In the genomic region with DNA sequence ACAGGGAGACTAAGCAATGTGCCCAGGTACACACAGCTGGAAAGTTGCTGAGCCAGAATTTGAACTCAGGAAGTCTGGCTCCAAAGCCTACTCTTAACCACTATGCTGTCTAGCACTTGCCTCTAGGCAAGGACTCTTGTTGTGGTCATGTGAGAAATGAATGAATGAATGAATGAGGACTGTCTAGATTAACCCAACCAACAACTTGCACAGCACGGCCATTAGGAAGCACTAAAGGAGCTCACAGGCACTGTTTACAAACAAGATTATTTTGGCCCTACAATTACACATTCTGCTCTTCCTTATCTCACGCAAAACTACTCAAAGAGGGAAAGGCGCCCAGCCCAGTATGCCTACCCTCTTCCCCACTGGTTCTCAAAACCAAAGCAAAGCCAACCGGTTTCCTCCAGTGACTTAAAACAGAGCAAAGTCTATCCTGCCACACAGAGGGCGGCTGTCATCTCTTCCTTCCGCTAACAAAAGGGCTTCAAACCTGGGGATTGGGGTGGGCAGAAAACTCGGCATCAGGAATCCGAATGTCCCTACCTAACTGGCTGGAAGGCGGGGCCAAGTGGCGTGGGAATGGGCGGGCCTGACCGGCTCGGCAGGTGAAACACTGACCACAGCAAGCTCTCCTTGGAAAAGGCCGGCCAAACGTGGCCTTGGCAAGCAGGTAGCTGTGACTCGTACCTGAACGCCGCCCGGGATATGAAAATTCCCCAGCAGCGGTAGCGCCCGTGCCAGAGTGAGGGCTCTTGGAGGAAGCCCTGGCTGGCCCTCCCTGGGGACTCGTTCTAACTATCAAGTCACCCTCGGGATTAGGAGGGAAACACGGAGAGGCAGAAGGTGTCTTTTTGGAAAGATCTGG, we compare ENCODE assay signal across 8 cellular contexts. TPM values are rescaled to one million over a fixed set of nuclear protein-coding genes. Genes with fewer than 3 reads are reported as not detected.
DNase-seq lines count a peak whose midpoint lies in the region; ATAC-seq and TF ChIP-seq lines count a peak whose summit lies in the region.

No MANE protein-coding gene starts in this region.

- H3K4me3 Mint-ChIP-seq in activated CD4-positive, alpha-beta T cell treated with anti-CD3 and anti-CD28 coated beads for 36 hours: peak overlapping the region; percentile 81

- peak overlapping the region; percentile 85 for H3K27ac Mint-ChIP-seq in activated CD4-positive, alpha-beta T cell treated with anti-CD3 and anti-CD28 coated beads for 36 hours

- H3K4me3 ChIP-seq in thyroid gland (replicated peaks in 1 of 3): peak overlapping the region; percentile 56 to 87 (median 82)

- peak; percentile 58 for DNase-seq in activated CD4-positive, alpha-beta T cell treated with anti-CD3 and anti-CD28 coated beads for 36 hours
- DNase-seq in activated CD4-positive, alpha-beta T cell treated with anti-CD3 and anti-CD28 coated beads for 1 hour: no peak
- DNase-seq in NCI-H2196 (lab: John Stamatoyannopoulos, UW; ENCODE audit: unreplicated experiment) (peak; percentile 75), epithelial cell of prostate (ENCODE audit: low read depth, low spot score) (no peak), mucosa of gallbladder (ENCODE audit: low spot score) (peak; percentile 78), thyroid gland (peak; percentile 94 to 95)
- DNase-seq in activated CD4-positive, alpha-beta T cell treated with anti-CD3 and anti-CD28 coated beads, Interleukin-2, amount 50 U/mL, for 48 hours: peak; percentile 39 to 52

- ATAC-seq in activated CD4-positive, alpha-beta T cell treated with anti-CD3 and anti-CD28 coated beads for 36 hours: peak; percentile 3
- no peak for ATAC-seq in HG03175 (IDR thresholded peaks at IDR 0.05; ENCODE audit: unreplicated experiment)

- no peaks in the 10 kb centered on the region for H3K27me3 Mint-ChIP-seq in activated CD4-positive, alpha-beta T cell treated with anti-CD3 and anti-CD28 coated beads for 36 hours

- no peaks in the 10 kb centered on the region for H3K36me3 ChIP-seq in thyroid gland

- no peak for TF ChIP-seq CTCF in thyroid gland (IDR thresholded peaks at IDR 0.05)

- POLR2A ChIA-PET in activated CD4-positive, alpha-beta T cell treated with anti-CD3 and anti-CD28 coated beads for 36 hours (lab: Charles Lee): interaction anchor here (0.6 to 1.2 kb wide), 4 partner anchors 12 to 147 kb away, joined by 3 to 4 read pairs (median 3); no protein-coding TSS in a partner anchor

- TF ChIP-seq POLR2A in thyroid gland (IDR thresholded peaks at IDR 0.05): peak in 1 of 2 donors; percentile 84

- no peaks in the 10 kb centered on the region for H3K9me3 Mint-ChIP-seq in activated CD4-positive, alpha-beta T cell treated with anti-CD3 and anti-CD28 coated beads for 36 hours (ENCODE audit: low read depth)

- H3K4me1 Mint-ChIP-seq in activated CD4-positive, alpha-beta T cell treated with anti-CD3 and anti-CD28 coated beads for 36 hours: peaks cover 61% of the 10 kb centered on the region

- 5 to 7% methylated on average over 10 to 16 of the region's 25 CpGs for WGBS in thyroid gland, 2 donors

- H3K4me1 ChIP-seq in thyroid gland: peaks cover 30 to 51% of the 10 kb centered on the region in 2 donors

- H3K36me3 Mint-ChIP-seq in activated CD4-positive, alpha-beta T cell treated with anti-CD3 and anti-CD28 coated beads for 36 hours (ENCODE audit: low read depth): peaks cover 14% of the 10 kb centered on the region

- intact Hi-C loops in activated CD4-positive, alpha-beta T cell treated with anti-CD3 and anti-CD28 coated beads for 36 hours (cut with DNase I, micrococcal nuclease): loop anchor here (1.0 to 10.0 kb wide), 7 partner anchors 78 to 1628 kb away; partner anchors contain the start of genes AGO1 (in 1 of the 2), CDCA8 (in 1 of the 2), KIAA0319L (in 1 of the 2) and MRPS15 (in 1 of the 2)
- intact Hi-C loops in thyroid gland (cut with DNase I): no loop called here

- no peaks in the 10 kb centered on the region for H3K9me3 ChIP-seq in thyroid gland

- H3K27ac ChIP-seq in epithelial cell of prostate: peak overlapping the region; percentile 100
- peak overlapping the region; percentile 85 to 98 (median 86) for H3K27ac ChIP-seq in thyroid gland

- CTCF ChIA-PET in activated CD4-positive, alpha-beta T cell treated with anti-CD3 and anti-CD28 coated beads for 36 hours (lab: Charles Lee): interaction anchor here (0.9 to 2.2 kb wide), 3 partner anchors 14 to 35 kb away, joined by 3 to 14 read pairs (median 4); no protein-coding TSS in a partner anchor

- H3K27me3 ChIP-seq in thyroid gland: no peaks in the 10 kb centered on the region

RNA-seq across cellular contexts. Expression of gene STK40, which starts 0.9 kb away (rescaled TPM):
- total RNA-seq in activated CD4-positive, alpha-beta T cell treated with anti-CD3 and anti-CD28 coated beads for 36 hours: 10 to 100 TPM; 38.8 to 51.3 TPM
- total RNA-seq in mucosa of gallbladder (61.2 TPM), thyroid gland (10 to 100 TPM; 37.0 to 61.1 (median 50.9) TPM)

RNA-seq across cellular contexts. Expression of gene LSM10, which starts 12.9 kb away (rescaled TPM):
- total RNA-seq in activated CD4-positive, alpha-beta T cell treated with anti-CD3 and anti-CD28 coated beads for 36 hours: 10 to 100 TPM; 40.6 to 44.0 TPM
- total RNA-seq in mucosa of gallbladder (41.3 TPM), thyroid gland (10 to 100 TPM; 19.1 to 52.7 (median 49.0) TPM)

Comparison
In these comparisons a context has a peak if more than half of its experiments do, and no peak if none do; other contexts are left out.
1. DNase-seq: peak in activated CD4-positive, alpha-beta T cell treated with anti-CD3 and anti-CD28 coated beads for 36 hours (single experiment), NCI-H2196 (single experiment), activated CD4-positive, alpha-beta T cell treated with anti-CD3 and anti-CD28 coated beads, Interleukin-2, amount 50 U/mL, for 48 hours (2 of 2), mucosa of gallbladder (single experiment) and thyroid gland (2 of 2); none in activated CD4-positive, alpha-beta T cell treated with anti-CD3 and anti-CD28 coated beads for 1 hour (single experiment) and epithelial cell of prostate (single experiment).